8 cellular contexts compared by ENCODE assay signal in genomic region chr3:86969500-86970189, GRCh38. TPM values are rescaled to one million over a fixed set of nuclear protein-coding genes. Genes with fewer than 3 reads are reported as not detected.
DNase-seq lines count a peak whose midpoint lies in the region; ATAC-seq and TF ChIP-seq lines count a peak whose summit lies in the region.
"Had no signal": no experiment of that assay in that cellular context is flagged by ENCODE, and none has a peak within 500 bp of the region (broad histone marks: within the 10 kb centered on the region; RNA-seq: fewer than 3 reads in every experiment).

No MANE protein-coding gene starts in this region.

- H3K9ac ChIP-seq in Karpas-422 (ENCODE audit: low read length) (no peak overlapping the region), mesenchymal stem cell (ENCODE audit: low read length) (no peak overlapping the region)

- H2AFZ ChIP-seq in Karpas-422 (ENCODE audit: low read length): no peak overlapping the region
- no peak overlapping the region for H2AFZ ChIP-seq in mesenchymal stem cell (ENCODE audit: low read depth, low read length)

- H3K27ac ChIP-seq in Karpas-422 (ENCODE audit: low read length) (no peak overlapping the region), ascending aorta (no peak overlapping the region), mesenchymal stem cell (ENCODE audit: low read length, poor library complexity, severe bottlenecking) (no peak overlapping the region)

- H3K4me2 ChIP-seq in Karpas-422 (ENCODE audit: low read depth, low read length, poor library complexity, severe bottlenecking) (no peak overlapping the region), mesenchymal stem cell (ENCODE audit: low read length, poor library complexity, severe bottlenecking) (no peak overlapping the region)

- ATAC-seq in GM19438 (IDR thresholded peaks at IDR 0.05; ENCODE audit: low read depth, unreplicated experiment): peak; percentile 76

- 20% methylated on average over 3 of the region's 6 CpGs for WGBS in mesenchymal stem cell

- no peak overlapping the region for H2BK12ac ChIP-seq in mesenchymal stem cell (ENCODE audit: low read length in 2 of 2)

- H3K4ac ChIP-seq in mesenchymal stem cell (ENCODE audit: low read depth in 1 of 2, low read length in 2 of 2): no peak overlapping the region

- H2BK15ac ChIP-seq in mesenchymal stem cell (ENCODE audit: low read depth, poor library complexity, severe bottlenecking): no peak overlapping the region

- H3K23ac ChIP-seq in mesenchymal stem cell (ENCODE audit: low read length in 2 of 2): no peak overlapping the region

- H3K79me1 ChIP-seq in mesenchymal stem cell (replicated peaks; ENCODE audit: low read length, poor library complexity, severe bottlenecking): peaks cover 15% of the 10 kb centered on the region

- no peaks in the 10 kb centered on the region for H3K79me2 ChIP-seq in Karpas-422 (ENCODE audit: low read length)

- H3K27me3 ChIP-seq in Karpas-422 (ENCODE audit: low read length) (no peaks in the 10 kb centered on the region), ascending aorta (no peaks in the 10 kb centered on the region), mesenchymal stem cell (ENCODE audit: control insufficient read depth in 1 of 2, insufficient read depth in 1 of 2, low read length in 2 of 2) (no peaks in the 10 kb centered on the region)

- DNase-seq in EL: peak; percentile 68
- DNase-seq in Karpas-422: peak; percentile 84
- DNase-seq in ascending aorta (ENCODE audit: low spot score in 2 of 2): no peak
- peak; percentile 49 for DNase-seq in mesenchymal stem cell
- DNase-seq in ecto neural progenitor cell (ENCODE audit: low spot score): no peak
- DNase-seq in activated gamma-delta T cell (lab: John Stamatoyannopoulos, UW): no peak

- H3K4me1 ChIP-seq in Karpas-422 (ENCODE audit: low read length) (no peaks in the 10 kb centered on the region), ascending aorta (no peaks in the 10 kb centered on the region), mesenchymal stem cell (ENCODE audit: control insufficient read depth, insufficient read depth, low read depth, low read length) (peaks cover 3% of the 10 kb centered on the region)

- no peak overlapping the region for H3K18ac ChIP-seq in mesenchymal stem cell (ENCODE audit: low read depth in 1 of 2, low read length in 2 of 2)

- H4K8ac ChIP-seq in mesenchymal stem cell (ENCODE audit: low read length): no peak overlapping the region

- no peak overlapping the region for H3K14ac ChIP-seq in mesenchymal stem cell (ENCODE audit: low read length in 2 of 2)

- no peak overlapping the region for H2AK5ac ChIP-seq in mesenchymal stem cell (ENCODE audit: low read length, severe bottlenecking)

- H4K20me1 ChIP-seq in Karpas-422 (ENCODE audit: insufficient read depth, low read depth, low read length): no peaks in the 10 kb centered on the region

- H3K4me3 ChIP-seq in Karpas-422 (ENCODE audit: low read length) (no peak overlapping the region), ascending aorta (no peak overlapping the region), mesenchymal stem cell (ENCODE audit: insufficient read depth in 1 of 2, low read depth in 1 of 2, low read length in 2 of 2) (no peak overlapping the region)

- H3K36me3 ChIP-seq in Karpas-422 (ENCODE audit: insufficient read depth, low read length) (no peaks in the 10 kb centered on the region), ascending aorta (peaks cover 10 to 36% of the 10 kb centered on the region in 2 donors), mesenchymal stem cell (ENCODE audit: control insufficient read depth in 1 of 2, insufficient read depth in 2 of 2, low read depth in 1 of 2, low read length in 2 of 2) (peaks cover 5 to 81% of the 10 kb centered on the region in 2 experiments)

- H4K91ac ChIP-seq in mesenchymal stem cell (ENCODE audit: low read length): no peak overlapping the region

- peak; percentile 18 to 58 (median 50) for TF ChIP-seq CTCF in ascending aorta (IDR thresholded peaks at IDR 0.05)

- H3K9me3 ChIP-seq in Karpas-422 (ENCODE audit: low read length) (no peaks in the 10 kb centered on the region), ascending aorta (no peaks in the 10 kb centered on the region), mesenchymal stem cell (ENCODE audit: control insufficient read depth, low read length) (no peaks in the 10 kb centered on the region)

- intact Hi-C loops in ascending aorta (cut with DNase I): loop anchor here (5.0 kb wide), 1 partner anchor 113 kb away; no protein-coding TSS in a partner anchor

- no peak overlapping the region for H2BK5ac ChIP-seq in mesenchymal stem cell (ENCODE audit: low read depth, low read length, poor library complexity, severe bottlenecking)

- no peak overlapping the region for H2BK120ac ChIP-seq in mesenchymal stem cell (ENCODE audit: low read depth, low read length)

- H3K9me2 ChIP-seq in Karpas-422 (replicated peaks; ENCODE audit: insufficient read depth, low read length): no peaks in the 10 kb centered on the region

RNA-seq across cellular contexts. Expression of gene VGLL3, which starts 21.3 kb away (rescaled TPM):
- not detected in 2 replicates for total RNA-seq in Karpas-422 (2014; rRNA removed; shearing (Covaris generic); ENCODE audit: low replicate concordance)
- total RNA-seq in ascending aorta: 138 TPM
- 16.7 TPM for polyA plus RNA-seq in mesenchymal stem cell (2013, experiment 1 of 2)
- 13.8 TPM for polyA plus RNA-seq in mesenchymal stem cell (2013, experiment 2 of 2)
- total RNA-seq: activated CD8-positive, alpha-beta memory T cell treated with anti-CD3 and anti-CD28 coated beads for 36 hours had no signal

Comparison
In these comparisons a context has a peak if more than half of its experiments do, and no peak if none do; other contexts are left out.
1. DNase-seq: peak in EL (single experiment), Karpas-422 (single experiment) and mesenchymal stem cell (single experiment); none in ascending aorta (0 of 2), ecto neural progenitor cell (single experiment) and activated gamma-delta T cell (single experiment).
2. RNA of gene VGLL3, which starts 21.3 kb away (total RNA-seq): 138 TPM in ascending aorta (single experiment); not detected in Karpas-422; every median in the first group is over 100 times any median in the second.